ENCODE assay signal across 10 cellular contexts in genomic region chrX:71111141-71111843, GRCh38. TPM values are rescaled to one million over a fixed set of nuclear protein-coding genes. Genes with fewer than 3 reads are reported as not detected.
A peak's percentile ranks its signal among the peaks of the same experiment; 100 is the strongest.
DNase-seq lines count a peak whose midpoint lies in the region; ATAC-seq and TF ChIP-seq lines count a peak whose summit lies in the region.
"Had no signal": no experiment of that assay in that cellular context is flagged by ENCODE, and none has a peak within 500 bp of the region (broad histone marks: within the 10 kb centered on the region; RNA-seq: fewer than 3 reads in every experiment).

Gene IL2RG (minus strand): TSS chrX:71111577. CDS start chrX:71111539, 38 bp downstream.

- ATAC-seq in GM21786 (IDR thresholded peaks at IDR 0.05; ENCODE audit: unreplicated experiment), result peak; percentile 91
- peak; percentile 38 for ATAC-seq in sciatic nerve

- no peak within 1 kb of the TSS for H3K4me3 ChIP-seq in right atrium auricular region

- intact Hi-C loops in sciatic nerve (cut with DNase I), result no loop called here

- H3K4me1 ChIP-seq in right atrium auricular region, result no peaks in the 10 kb centered on the region

- no peak within 1 kb of the TSS for H3K27ac ChIP-seq in right atrium auricular region

- no peak for TF ChIP-seq CTCF in right atrium auricular region (IDR thresholded peaks at IDR 0.05)

- H3K36me3 ChIP-seq in right atrium auricular region, result no peaks in the 10 kb centered on the region
- H3K36me3 ChIP-seq: heart right ventricle had no signal

- no peaks in the 10 kb centered on the region for H3K27me3 ChIP-seq in right atrium auricular region

- TF ChIP-seq POLR2A in GM10847 (IDR thresholded peaks at IDR 0.05; ENCODE audit: extremely low read depth, insufficient read length), result peak; percentile 47

- H3K9me3 ChIP-seq in right atrium auricular region, result no peaks in the 10 kb centered on the region
- H3K9me3 ChIP-seq: heart right ventricle had no signal

- peak; percentile 11 for DNase-seq in NCI-H82 treated with DMSO at 0.1 percent for 48 hours (lab: John Stamatoyannopoulos, UW; ENCODE audit: unreplicated experiment)
- peak; percentile 65 for DNase-seq in activated T-helper 1 cell treated with Interleukin-2 at 50 U/mL for 16 hours (ENCODE audit: low read depth)
- no peak for DNase-seq in sciatic nerve (ENCODE audit: low spot score)
- no peak for DNase-seq in A172 (ENCODE audit: low spot score)
- DNase-seq in cortex of kidney (lab: John Stamatoyannopoulos, UW), result no peak
- DNase-seq in right atrium auricular region (ENCODE audit: low spot score), result no peak
- DNase-seq: heart right ventricle had no signal

RNA-seq across cellular contexts. Expression of gene IL2RG, which starts in this region (rescaled TPM):
- total RNA-seq in sciatic nerve (9.9 TPM), right atrium auricular region (1 to 10 TPM in 1 of 2 donors, not detected in 1; 4.2 TPM)
- total RNA-seq in A172 (2014; rRNA removed; shearing (Covaris generic)), result 0.22 and 1.4 TPM in 2 replicates
- total RNA-seq: H1 had no signal

Comparison
In these comparisons a context has a peak if more than half of its experiments do, and no peak if none do; other contexts are left out.
1. DNase-seq: peak in NCI-H82 treated with DMSO at 0.1 percent for 48 hours (single experiment) and activated T-helper 1 cell treated with Interleukin-2 at 50 U/mL for 16 hours (single experiment); none in sciatic nerve (single experiment), A172 (single experiment), cortex of kidney (single experiment) and right atrium auricular region (single experiment).